In genomic region chr14:43407721-43408120, GRCh38 we compare ENCODE assay signal across 28 cellular contexts.
"Had no signal": no experiment of that assay in that cellular context is flagged by ENCODE, and none has a peak within 500 bp of the region (broad histone marks: within the 10 kb centered on the region; RNA-seq: fewer than 3 reads in every experiment).

No MANE protein-coding gene starts in this region.

- H3K36me3 ChIP-seq: left lung, pancreas, prostate gland, sigmoid colon, tibial nerve, uterus had no signal

- DNase-seq: hippocampal formation; kidney; left colon; left lung; naive thymus-derived CD8-positive, alpha-beta T cell; nucleus accumbens; pancreas; posterior cingulate gyrus; retina; right cardiac atrium; sigmoid colon; stimulated activated CD4-positive, alpha-beta T cell treated with anti-CD3 and anti-CD28 coated beads, Interleukin-1b, Interleukin-23, amount 100 ng/mL, for 48 hours; stimulated activated CD4-positive, alpha-beta T cell treated with anti-CD3 and anti-CD28 coated beads, Interleukin-2, amount 100 ng/mL, for 48 hours; stimulated activated CD4-positive, alpha-beta T cell treated with anti-CD3 and anti-CD28 coated beads, Interleukin-4, amount 100 ng/mL, for 4 hours; stimulated activated CD8-positive, alpha-beta memory T cell treated with anti-CD3 and anti-CD28 coated beads, Interleukin-4, amount 100 ng/mL, for 48 hours; stimulated activated naive CD4-positive, alpha-beta T cell treated with Interleukin-2 at 50 U/mL for 16 hours; stimulated activated naive CD8-positive, alpha-beta T cell treated with anti-CD3 and anti-CD28 coated beads, Interleukin-15, amount 100 ng/mL, for 72 hours; substantia nigra; uterus had no signal

- H3K36me3 Mint-ChIP-seq: memory B cell; naive thymus-derived CD8-positive, alpha-beta T cell; stimulated activated memory B cell treated with anti-CD40 and anti-IgM and Interleukin-4, amounts not matched to agents 10 μg/mL and 1 μg/mL and 100 μg/mL, for 72 hours; type B pancreatic cell had no signal

- H3K4me1 Mint-ChIP-seq: memory B cell; naive thymus-derived CD8-positive, alpha-beta T cell; neural crest cell; stimulated activated memory B cell treated with anti-CD40 and anti-IgM and Interleukin-4, amounts not matched to agents 10 μg/mL and 1 μg/mL and 100 μg/mL, for 72 hours; stimulated activated naive CD8-positive, alpha-beta T cell treated with anti-CD3 and anti-CD28 coated beads, Interleukin-15, amount 100 ng/mL, for 72 hours had no signal

- H3K4me1 ChIP-seq: left lung, prostate gland, sigmoid colon, tibial nerve, uterus had no signal

- H3K9me3 ChIP-seq: pancreas, prostate gland, sigmoid colon, tibial nerve, uterus had no signal

- FAIRE-seq: kidney, pancreas had no signal

- H3K9me3 Mint-ChIP-seq: type B pancreatic cell had no signal

- H3K4me3 ChIP-seq: left lung, lung, pancreas, prostate gland, sigmoid colon, smooth muscle cell, tibial nerve, uterus had no signal

- H3K27me3 ChIP-seq: left lung, pancreas, sigmoid colon, tibial nerve, uterus had no signal

- H3K4me2 ChIP-seq: smooth muscle cell had no signal

- H3K27ac ChIP-seq: left lung, pancreas, prostate gland, sigmoid colon, tibial nerve, uterus had no signal

- H3K27me3 Mint-ChIP-seq: memory B cell; naive thymus-derived CD8-positive, alpha-beta T cell; stimulated activated memory B cell treated with anti-CD40 and anti-IgM and Interleukin-4, amounts not matched to agents 10 μg/mL and 1 μg/mL and 100 μg/mL, for 72 hours; stimulated activated naive CD8-positive, alpha-beta T cell treated with anti-CD3 and anti-CD28 coated beads, Interleukin-15, amount 100 ng/mL, for 72 hours; type B pancreatic cell had no signal

- H3K27ac Mint-ChIP-seq: memory B cell; naive thymus-derived CD8-positive, alpha-beta T cell; nephron; stimulated activated memory B cell treated with anti-CD40 and anti-IgM and Interleukin-4, amounts not matched to agents 10 μg/mL and 1 μg/mL and 100 μg/mL, for 72 hours; stimulated activated naive CD8-positive, alpha-beta T cell treated with anti-CD3 and anti-CD28 coated beads, Interleukin-15, amount 100 ng/mL, for 72 hours; type B pancreatic cell had no signal

- ATAC-seq: left colon; left lung; naive thymus-derived CD8-positive, alpha-beta T cell; pancreas; right cardiac atrium; stimulated activated memory B cell treated with anti-CD40 and anti-IgM and Interleukin-4, amounts not matched to agents 10 μg/mL and 1 μg/mL and 100 μg/mL, for 72 hours; stimulated activated naive CD8-positive, alpha-beta T cell treated with anti-CD3 and anti-CD28 coated beads, Interleukin-15, amount 100 ng/mL, for 72 hours had no signal

- H3K4me3 Mint-ChIP-seq: memory B cell; naive thymus-derived CD8-positive, alpha-beta T cell; nephron; neural crest cell; stimulated activated memory B cell treated with anti-CD40 and anti-IgM and Interleukin-4, amounts not matched to agents 10 μg/mL and 1 μg/mL and 100 μg/mL, for 72 hours; stimulated activated naive CD8-positive, alpha-beta T cell treated with anti-CD3 and anti-CD28 coated beads, Interleukin-15, amount 100 ng/mL, for 72 hours; type B pancreatic cell had no signal
